15 cellular contexts compared by ENCODE assay signal in the genomic region with DNA sequence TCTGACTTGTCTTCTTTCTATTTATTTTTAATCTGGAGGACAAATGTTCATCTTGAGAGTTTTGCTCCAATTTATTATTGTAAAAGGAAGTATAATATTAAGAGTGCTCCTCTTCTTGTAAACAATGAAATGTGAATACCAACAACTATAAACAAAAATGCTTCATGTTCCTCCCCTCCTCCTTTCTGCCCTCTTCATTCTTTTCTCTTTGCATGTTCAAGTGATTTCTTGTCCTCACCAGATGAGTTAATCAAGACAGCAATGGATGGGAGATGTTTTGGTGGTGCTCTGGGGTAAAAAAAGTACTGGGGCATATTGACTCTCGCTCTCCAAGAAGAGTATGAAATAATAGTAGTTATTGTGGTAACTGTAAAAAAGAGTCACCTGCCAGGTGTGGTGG. TPM values are rescaled to one million over a fixed set of nuclear protein-coding genes. Genes with fewer than 3 reads are reported as not detected.
DNase-seq lines count a peak whose midpoint lies in the region; ATAC-seq and TF ChIP-seq lines count a peak whose summit lies in the region.
"Had no signal": no experiment of that assay in that cellular context is flagged by ENCODE, and none has a peak within 500 bp of the region (broad histone marks: within the 10 kb centered on the region; RNA-seq: fewer than 3 reads in every experiment).

No MANE protein-coding gene starts in this region.

- H3K4me1 ChIP-seq in parathyroid adenoma (peaks cover 74% of the 10 kb centered on the region), urinary bladder (ENCODE audit: insufficient read depth) (peaks cover 2% of the 10 kb centered on the region)

- H3K4me3 ChIP-seq in coronary artery (no peak overlapping the region), parathyroid adenoma (ENCODE audit: low read depth, low read length) (no peak overlapping the region), urinary bladder (ENCODE audit: low read depth, low read length) (no peak overlapping the region)

- no peaks in the 10 kb centered on the region for H3K27me3 ChIP-seq in parathyroid adenoma (ENCODE audit: control insufficient read depth, insufficient read depth, low read length)

- POLR2A ChIA-PET in activated naive CD8-positive, alpha-beta T cell treated with anti-CD3 and anti-CD28 coated beads, Interleukin-2, amount 10 ng/mL, durations not matched to agents 7 days and 5 days (lab: Charles Lee): interaction anchor here (0.7 kb wide), 1 partner anchor 429 kb away, joined by 3 read pairs; no protein-coding TSS in a partner anchor

- 97% methylated on average over 1 of the region's 1 CpG for WGBS in urinary bladder

- H3K4me1 Mint-ChIP-seq in activated naive CD8-positive, alpha-beta T cell treated with anti-CD3 and anti-CD28 coated beads, Interleukin-2, amount 10 ng/mL, durations not matched to agents 7 days and 5 days: peaks cover 3% of the 10 kb centered on the region
- H3K4me1 Mint-ChIP-seq in activated naive CD8-positive, alpha-beta T cell treated with anti-CD3 and anti-CD28 coated beads, Interleukin-2, amount 50 U/mL, for 24 hours: peaks cover 12% of the 10 kb centered on the region

- peak overlapping the region; percentile 92 to 97 for H3K27ac ChIP-seq in coronary artery
- peak overlapping the region; percentile 94 for H3K27ac ChIP-seq in parathyroid adenoma
- peak overlapping the region; percentile 27 for H3K27ac ChIP-seq in urinary bladder (ENCODE audit: low read depth)
- H3K27ac ChIP-seq: 22Rv1 had no signal

- peak overlapping the region; percentile 2 for H2AFZ ChIP-seq in parathyroid adenoma

- no peak overlapping the region for H3K4me3 Mint-ChIP-seq in activated naive CD8-positive, alpha-beta T cell treated with anti-CD3 and anti-CD28 coated beads, Interleukin-2, amount 10 ng/mL, durations not matched to agents 7 days and 5 days
- H3K4me3 Mint-ChIP-seq in activated naive CD8-positive, alpha-beta T cell treated with anti-CD3 and anti-CD28 coated beads, Interleukin-2, amount 50 U/mL, for 24 hours: no peak overlapping the region
- H3K4me3 Mint-ChIP-seq: T-helper 1 cell treated with Interleukin-12 subunit alpha and Interleukin-12 subunit beta and Interleukin-4 antibody, amounts not matched to agents 30 μg/mL and 1 μg/mL, for 36 hours had no signal

- no peaks in the 10 kb centered on the region for H3K9me3 ChIP-seq in parathyroid adenoma (ENCODE audit: control insufficient read depth, low read length)

- ATAC-seq in activated naive CD8-positive, alpha-beta T cell treated with anti-CD3 and anti-CD28 coated beads, Interleukin-2, amount 10 ng/mL, durations not matched to agents 7 days and 5 days (ENCODE audit: low read depth): no peak
- ATAC-seq in activated naive CD8-positive, alpha-beta T cell treated with anti-CD3 and anti-CD28 coated beads, Interleukin-2, amount 50 U/mL, for 24 hours: no peak
- ATAC-seq: activated CD4-positive, CD25-positive, alpha-beta regulatory T cell treated with anti-CD3 and anti-CD28 coated beads, Interleukin-2, amount 50 U/mL, for 24 hours; activated naive CD4-positive, alpha-beta T cell treated with anti-CD3 and anti-CD28 coated beads, Interleukin-2, amount 50 U/mL, for 72 hours had no signal

- H3K27me3 Mint-ChIP-seq in activated naive CD8-positive, alpha-beta T cell treated with anti-CD3 and anti-CD28 coated beads, Interleukin-2, amount 10 ng/mL, durations not matched to agents 7 days and 5 days: peaks cover 17% of the 10 kb centered on the region
- no peaks in the 10 kb centered on the region for H3K27me3 Mint-ChIP-seq in activated naive CD8-positive, alpha-beta T cell treated with anti-CD3 and anti-CD28 coated beads, Interleukin-2, amount 50 U/mL, for 24 hours

- H3K79me2 ChIP-seq in parathyroid adenoma: no peaks in the 10 kb centered on the region

- no peaks in the 10 kb centered on the region for H3K9me3 Mint-ChIP-seq in activated naive CD8-positive, alpha-beta T cell treated with anti-CD3 and anti-CD28 coated beads, Interleukin-2, amount 10 ng/mL, durations not matched to agents 7 days and 5 days
- no peaks in the 10 kb centered on the region for H3K9me3 Mint-ChIP-seq in activated naive CD8-positive, alpha-beta T cell treated with anti-CD3 and anti-CD28 coated beads, Interleukin-2, amount 50 U/mL, for 24 hours
- H3K9me3 Mint-ChIP-seq: activated naive CD4-positive, alpha-beta T cell treated with anti-CD3 and anti-CD28 coated beads, Interleukin-2, amount 50 U/mL, for 72 hours; T-helper 1 cell treated with Interleukin-12 subunit alpha and Interleukin-12 subunit beta and Interleukin-4 antibody, amounts not matched to agents 30 μg/mL and 1 μg/mL, for 36 hours had no signal

- H3K36me3 Mint-ChIP-seq in activated naive CD8-positive, alpha-beta T cell treated with anti-CD3 and anti-CD28 coated beads, Interleukin-2, amount 10 ng/mL, durations not matched to agents 7 days and 5 days: no peaks in the 10 kb centered on the region
- H3K36me3 Mint-ChIP-seq in activated naive CD8-positive, alpha-beta T cell treated with anti-CD3 and anti-CD28 coated beads, Interleukin-2, amount 50 U/mL, for 24 hours (ENCODE audit: low read depth): no peaks in the 10 kb centered on the region
- H3K36me3 Mint-ChIP-seq: activated naive CD4-positive, alpha-beta T cell treated with anti-CD3 and anti-CD28 coated beads, Interleukin-2, amount 50 U/mL, for 72 hours had no signal

- no peak overlapping the region for H3K9ac ChIP-seq in parathyroid adenoma

- peak overlapping the region; percentile 30 for H3K27ac Mint-ChIP-seq in activated naive CD8-positive, alpha-beta T cell treated with anti-CD3 and anti-CD28 coated beads, Interleukin-2, amount 10 ng/mL, durations not matched to agents 7 days and 5 days
- no peak overlapping the region for H3K27ac Mint-ChIP-seq in activated naive CD8-positive, alpha-beta T cell treated with anti-CD3 and anti-CD28 coated beads, Interleukin-2, amount 50 U/mL, for 24 hours
- H3K27ac Mint-ChIP-seq: activated naive CD4-positive, alpha-beta T cell treated with anti-CD3 and anti-CD28 coated beads, Interleukin-2, amount 50 U/mL, for 72 hours; T-helper 1 cell treated with Interleukin-12 subunit alpha and Interleukin-12 subunit beta and Interleukin-4 antibody, amounts not matched to agents 30 μg/mL and 1 μg/mL, for 36 hours had no signal

- no peak for DNase-seq in activated naive CD8-positive, alpha-beta T cell treated with anti-CD3 and anti-CD28 coated beads, Interleukin-2, amount 10 ng/mL, durations not matched to agents 7 days and 5 days
- no peak for DNase-seq in activated naive CD8-positive, alpha-beta T cell treated with anti-CD3 and anti-CD28 coated beads, Interleukin-2, amount 50 U/mL, for 24 hours
- no peak for DNase-seq in coronary artery (ENCODE audit: low spot score)
- no peak for DNase-seq in NCI-H1436 treated with DMSO at 0.1 percent for 48 hours (lab: John Stamatoyannopoulos, UW)
- no peak for DNase-seq in nucleus accumbens (lab: John Stamatoyannopoulos, UW)
- no peak for DNase-seq in stimulated activated CD4-positive, alpha-beta T cell treated with anti-CD3 and anti-CD28 coated beads, Interleukin-12 subunit alpha, Interleukin-12 subunit beta, amount 100 ng/mL, for 4 hours
- DNase-seq: COR-L47, NCI-H2029 treated with DMSO at 0.1 percent for 48 hours had no signal

- no peak for TF ChIP-seq CTCF in coronary artery (IDR thresholded peaks at IDR 0.05)
- TF ChIP-seq CTCF in parathyroid adenoma (IDR thresholded peaks at IDR 0.05): no peak

- no peak overlapping the region for H3K4me2 ChIP-seq in parathyroid adenoma (ENCODE audit: low read length)

- no peaks in the 10 kb centered on the region for H3K36me3 ChIP-seq in parathyroid adenoma (ENCODE audit: control insufficient read depth, insufficient read depth, low read length)
- H3K36me3 ChIP-seq in urinary bladder (ENCODE audit: insufficient read depth): no peaks in the 10 kb centered on the region

RNA-seq across cellular contexts. Expression of a gene that starts 24.3 kb away (rescaled TPM):
- total RNA-seq in activated naive CD8-positive, alpha-beta T cell treated with anti-CD3 and anti-CD28 coated beads, Interleukin-2, amount 10 ng/mL, durations not matched to agents 7 days and 5 days: under 1 TPM in 1 of 2 experiments, not detected in 1; 0.17 TPM
- 20.2 TPM for total RNA-seq in urinary bladder
- 19.2 TPM for polyA plus RNA-seq in urinary bladder
- total RNA-seq: HT-29 had no signal

RNA-seq across cellular contexts. Expression of a gene that starts 45.8 kb away (rescaled TPM):
- total RNA-seq in activated naive CD8-positive, alpha-beta T cell treated with anti-CD3 and anti-CD28 coated beads, Interleukin-2, amount 10 ng/mL, durations not matched to agents 7 days and 5 days: 10 to 100 TPM; 12.2 to 13.2 TPM
- 25.0 TPM for total RNA-seq in urinary bladder
- polyA plus RNA-seq in urinary bladder: 1.4 TPM

Comparison
In these comparisons a context has a peak if more than half of its experiments do, and no peak if none do; other contexts are left out.
1. H3K27ac ChIP-seq: peak in every context shown above with its lines; median percentile 94 in coronary artery; 94 in parathyroid adenoma; 27 in urinary bladder.
2. RNA of a gene that starts 24.3 kb away (total RNA-seq): 20.2 TPM in urinary bladder (single experiment); 0.17 TPM in activated naive CD8-positive, alpha-beta T cell treated with anti-CD3 and anti-CD28 coated beads, Interleukin-2, amount 10 ng/mL, durations not matched to agents 7 days and 5 days; every median in the first group is over 10 times any median in the second.